25 cellular contexts compared by ENCODE assay signal in genomic region chr1:208778417-208778816, GRCh38.
"Had no signal": no experiment of that assay in that cellular context is flagged by ENCODE, and none has a peak within 500 bp of the region (broad histone marks: within the 10 kb centered on the region; RNA-seq: fewer than 3 reads in every experiment).

No MANE protein-coding gene starts in this region.

- FAIRE-seq: bronchial epithelial cell, RCC 7860 had no signal

- DNase-seq: activated CD4-positive, alpha-beta T cell treated with anti-CD3 and anti-CD28 coated beads for 36 hours; activated CD4-positive, alpha-beta T cell treated with anti-CD3 and anti-CD28 coated beads, Interleukin-2, amount 50 U/mL, for 1 hour; activated CD8-positive, alpha-beta memory T cell treated with anti-CD3 and anti-CD28 coated beads, Interleukin-2, amount 50 U/mL, for 4 hours; activated CD8-positive, alpha-beta T cell treated with anti-CD3 and anti-CD28 coated beads for 36 hours; activated gamma-delta T cell treated with Interleukin-2 at 50 U/mL for 16 hours; activated naive CD4-positive, alpha-beta T cell treated with anti-CD3 and anti-CD28 coated beads, Interleukin-2, amount 10 ng/mL, durations not matched to agents 7 days and 5 days; activated naive CD8-positive, alpha-beta T cell treated with anti-CD3 and anti-CD28 coated beads for 36 hours; activated T-cell treated with anti-CD3 and anti-CD28 coated beads, Interleukin-2, amount 50 U/mL, for 72 hours; anterior cingulate cortex; NCI-H1092; NCI-H1417; NCI-H1694; NCI-H2029; NCI-H2107; NCI-H2171 treated with DMSO at 0.1 percent for 48 hours; NCI-H226; NCI-H510A treated with DMSO at 0.1 percent for 48 hours; NCI-H69; NK-92 treated with Interleukin-12 subunit alpha and Interleukin-12 subunit beta, amount 100 ng/mL, for 24 hours; SHP77 treated with DMSO at 0.1 percent for 48 hours; T-helper 17 cell; T-helper 9 cell; WERI-Rb-1 had no signal

- H3K36me3 ChIP-seq: WERI-Rb-1 had no signal

- H3K27ac ChIP-seq: WERI-Rb-1 had no signal
